In the genomic region with DNA sequence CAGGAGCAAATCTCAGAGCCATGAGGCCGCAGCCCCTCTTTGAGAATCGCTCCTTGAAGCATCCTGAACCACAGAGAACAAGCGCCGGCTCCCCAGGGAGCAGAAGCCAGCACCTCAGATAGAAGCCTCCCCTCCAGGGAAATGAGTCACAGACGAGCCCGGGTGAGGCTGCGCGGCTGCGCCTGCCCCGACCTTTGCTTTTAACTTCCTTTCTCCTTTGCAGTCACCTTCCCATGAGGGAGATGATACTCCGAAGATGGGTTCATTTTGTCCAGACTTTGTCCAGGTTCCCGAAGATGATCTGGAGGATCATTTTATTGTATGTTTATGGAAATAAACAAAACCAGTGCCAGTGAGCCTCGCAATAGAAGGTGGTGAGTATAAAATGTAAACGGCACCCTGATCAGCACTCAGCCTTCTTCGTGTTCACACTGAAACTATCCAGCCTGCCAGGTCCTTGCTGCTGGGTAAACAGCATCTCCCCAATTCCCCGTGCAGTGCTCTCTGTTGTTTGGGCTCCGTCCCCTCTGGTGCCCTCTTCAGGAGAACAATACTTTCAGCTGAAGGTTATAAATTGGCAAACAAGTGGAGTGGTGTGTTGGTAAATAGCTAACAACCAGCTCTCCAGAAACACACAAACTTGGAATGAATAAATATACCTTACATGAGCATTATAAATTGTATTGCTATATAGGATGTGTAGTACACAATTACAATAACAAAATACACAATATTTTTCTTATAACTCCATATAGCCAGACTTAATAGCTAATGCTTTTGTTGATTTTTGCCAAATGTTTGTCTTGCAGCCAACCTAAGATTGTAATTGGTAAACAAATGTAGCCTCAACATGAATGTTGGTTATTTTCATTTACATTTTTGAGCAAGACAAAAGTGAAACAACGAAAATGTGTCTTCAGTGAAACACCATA, we compare ENCODE assay signal across 7 cellular contexts.
DNase-seq lines count a peak whose midpoint lies in the region; ATAC-seq and TF ChIP-seq lines count a peak whose summit lies in the region.

No MANE protein-coding gene starts in this region.

- no peaks in the 10 kb centered on the region for H3K4me1 ChIP-seq in MM.1S (ENCODE audit: low read length)

- H4K20me1 ChIP-seq in MM.1S (ENCODE audit: insufficient read depth, low read length) = no peaks in the 10 kb centered on the region

- H3K27ac ChIP-seq in MM.1S (ENCODE audit: low read length) = no peak overlapping the region

- TF ChIP-seq CTCF in GM12874 (IDR thresholded peaks at IDR 0.05; ENCODE audit: insufficient read depth, low read depth, low read length) (peak; percentile 57; the same call in 1 of the 2 replicates), HFF-Myc (IDR thresholded peaks at IDR 0.05; ENCODE audit: low read depth, low read length, missing control alignments) (peak; percentile 71), MM.1S (IDR thresholded peaks at IDR 0.05; ENCODE audit: low read length) (peak; percentile 53)

- H3K9me2 ChIP-seq in MM.1S (replicated peaks; ENCODE audit: insufficient read depth, low read length) = no peaks in the 10 kb centered on the region

- no peaks in the 10 kb centered on the region for H3K27me3 ChIP-seq in MM.1S (replicated peaks; ENCODE audit: insufficient read depth, low read length)

- no peak overlapping the region for H3K9ac ChIP-seq in MM.1S (ENCODE audit: low read length)

- H3K79me2 ChIP-seq in MM.1S (ENCODE audit: low read length) = no peaks in the 10 kb centered on the region

- peak overlapping the region; percentile 81 for H3K4me2 ChIP-seq in MM.1S (ENCODE audit: low read depth, low read length)

- no peaks in the 10 kb centered on the region for H3K9me3 ChIP-seq in MM.1S (replicated peaks; ENCODE audit: insufficient read depth, low read length)

- DNase-seq in HFF-Myc (ENCODE audit: extremely low read depth, low read depth) (peak; percentile 66), MM.1S (peak; percentile 73), anterior cingulate cortex (lab: John Stamatoyannopoulos, UW) (peak in 32 of 58 donors; percentile 9 to 73 (median 38)), hepatic stellate cell (ENCODE audit: low spot score) (peak; percentile 77), retina (peak; percentile 72)

- H3K36me3 ChIP-seq in MM.1S (replicated peaks; ENCODE audit: insufficient read depth, low read length) = no peaks in the 10 kb centered on the region

- peak overlapping the region; percentile 72 for H2AFZ ChIP-seq in MM.1S (ENCODE audit: low read length)

- H3F3A ChIP-seq in MM.1S (ENCODE audit: insufficient read depth, low read length) = no peaks in the 10 kb centered on the region

- ATAC-seq in SK-N-SH treated with all-trans-retinoic acid at 6 μM for 48 hours = peak; percentile 95

- H3K4me3 ChIP-seq in HFF-Myc (replicated peaks; ENCODE audit: low read depth, low read length) (peak overlapping the region; percentile 28), MM.1S (ENCODE audit: low read length) (peak overlapping the region; percentile 53; the same call in 1 of the 2 replicates)

TF ChIP-seq in SK-N-SH treated with all-trans-retinoic acid at 6 μM for 48 hours, 23 proteins besides CTCF, POLR2A, EP300 and RAD21:
- TF ChIP-seq ZFP3 (CRISPR knock-in tag; IDR thresholded peaks at IDR 0.05) = no peak
